Comparison of ENCODE assay signal across 25 cellular contexts in the genomic region with DNA sequence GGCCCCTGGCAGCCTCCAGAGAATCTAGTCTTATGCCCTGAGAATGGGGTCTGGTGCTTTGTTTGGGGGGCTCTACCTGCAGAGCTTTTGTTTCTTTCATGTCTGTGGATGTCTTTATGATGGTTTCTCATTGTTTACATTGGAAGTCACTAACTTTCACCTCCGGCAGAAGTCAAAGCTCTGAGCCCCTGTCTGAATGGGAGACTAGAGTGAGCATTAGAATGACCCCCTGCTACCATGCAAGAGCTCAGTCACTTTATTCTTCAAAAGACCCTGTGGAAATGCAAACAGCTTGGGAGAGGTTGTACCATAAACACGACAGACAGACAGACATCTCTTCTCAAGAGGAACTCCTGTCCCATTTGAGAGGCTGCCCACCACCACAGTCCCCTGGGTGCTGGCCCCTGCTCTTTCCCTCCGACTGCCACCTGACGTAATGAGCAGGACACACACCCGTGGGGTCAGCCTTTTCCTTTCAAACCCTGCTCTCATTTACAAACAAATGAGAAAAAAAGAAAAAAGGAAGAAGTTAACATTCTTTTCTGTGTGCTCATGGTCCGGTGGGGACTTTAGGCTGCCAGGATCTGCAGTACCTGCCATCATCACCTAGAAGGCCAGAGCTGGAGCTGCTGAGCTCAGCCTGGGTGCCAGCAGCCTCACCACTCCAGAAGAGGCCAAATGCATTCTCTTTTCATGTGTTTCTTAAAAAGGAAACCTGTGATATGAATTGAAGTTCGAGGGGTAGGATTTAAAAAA.
"Had no signal": no experiment of that assay in that cellular context is flagged by ENCODE, and none has a peak within 500 bp of the region (broad histone marks: within the 10 kb centered on the region; RNA-seq: fewer than 3 reads in every experiment).

No MANE protein-coding gene starts in this region.

- H3K27me3 ChIP-seq: breast epithelium, esophagus squamous epithelium, gastrocnemius medialis, right lobe of liver, testis, transverse colon had no signal

- H3K4me1 ChIP-seq: breast epithelium, gastrocnemius medialis, right lobe of liver, testis, transverse colon had no signal

- H3K27ac ChIP-seq: breast epithelium, epithelial cell of prostate, esophagus squamous epithelium, gastrocnemius medialis, right lobe of liver, testis, transverse colon had no signal

- H3K4me1 Mint-ChIP-seq: activated CD4-positive, alpha-beta memory T cell treated with anti-CD3 and anti-CD28 coated beads, Interleukin-2, amount 10 ng/mL, durations not matched to agents 7 days and 5 days; activated CD4-positive, alpha-beta T cell treated with anti-CD3 and anti-CD28 coated beads, Interleukin-2, amount 10 ng/mL, durations not matched to agents 7 days and 5 days; activated naive CD4-positive, alpha-beta T cell treated with anti-CD3 and anti-CD28 coated beads, Interleukin-2, amount 50 U/mL, for 24 hours; activated naive CD8-positive, alpha-beta T cell treated with anti-CD3 and anti-CD28 coated beads, Interleukin-2, amount 50 U/mL, for 24 hours; naive thymus-derived CD4-positive, alpha-beta T cell had no signal

- DNase-seq: activated CD4-positive, alpha-beta memory T cell treated with anti-CD3 and anti-CD28 coated beads, Interleukin-2, amount 10 ng/mL, durations not matched to agents 7 days and 5 days; activated CD4-positive, alpha-beta T cell treated with anti-CD3 and anti-CD28 coated beads for 1 hour; activated CD4-positive, alpha-beta T cell treated with anti-CD3 and anti-CD28 coated beads, Interleukin-2, amount 10 ng/mL, durations not matched to agents 7 days and 5 days; activated CD8-positive, alpha-beta memory T cell treated with anti-CD3 and anti-CD28 coated beads, Interleukin-2, amount 50 U/mL, for 48 hours; activated naive CD8-positive, alpha-beta T cell treated with anti-CD3 and anti-CD28 coated beads, Interleukin-2, amount 50 U/mL, for 24 hours; activated T-cell treated with anti-CD3 and anti-CD28 coated beads, Interleukin-2, amount 50 U/mL, for 48 hours; amygdala; central memory CD4-positive, alpha-beta T cell; esophagus squamous epithelium; gastrocnemius medialis; glutamatergic neuron; left cardiac atrium; left ventricle myocardium superior; naive thymus-derived CD4-positive, alpha-beta T cell; right lobe of liver; stimulated activated CD4-positive, alpha-beta T cell treated with anti-CD3 and anti-CD28 coated beads, Interleukin-2, amount 100 ng/mL, for 48 hours; stimulated activated naive CD8-positive, alpha-beta T cell treated with anti-CD3 and anti-CD28 coated beads, Interleukin-15, Interleukin-2, amounts not matched to agents 100 U/mL and 50 U/mL, for 24 hours; T-helper 2 cell; testis; transverse colon had no signal

- H3K9me3 Mint-ChIP-seq: activated CD4-positive, alpha-beta memory T cell treated with anti-CD3 and anti-CD28 coated beads, Interleukin-2, amount 10 ng/mL, durations not matched to agents 7 days and 5 days; activated CD4-positive, alpha-beta T cell treated with anti-CD3 and anti-CD28 coated beads, Interleukin-2, amount 10 ng/mL, durations not matched to agents 7 days and 5 days; activated naive CD4-positive, alpha-beta T cell treated with anti-CD3 and anti-CD28 coated beads, Interleukin-2, amount 50 U/mL, for 24 hours; activated naive CD8-positive, alpha-beta T cell treated with anti-CD3 and anti-CD28 coated beads, Interleukin-2, amount 50 U/mL, for 24 hours; activated T-helper 2 cell treated with anti-CD3 and anti-CD28 coated beads, Interferon-gamma antibody, Interleukin-2, Interleukin-4, amounts not matched to agents 10 μg/mL and 5 μg/mL and 100 μg/mL, durations not matched to agents 14 hours and 24 hours and 36 hours; mesothelial cell of epicardium had no signal

- H3K36me3 ChIP-seq: breast epithelium, esophagus squamous epithelium, gastrocnemius medialis, right lobe of liver, transverse colon had no signal

- H3K27ac Mint-ChIP-seq: activated CD4-positive, alpha-beta memory T cell treated with anti-CD3 and anti-CD28 coated beads, Interleukin-2, amount 10 ng/mL, durations not matched to agents 7 days and 5 days; activated CD4-positive, alpha-beta T cell treated with anti-CD3 and anti-CD28 coated beads, Interleukin-2, amount 10 ng/mL, durations not matched to agents 7 days and 5 days; activated naive CD4-positive, alpha-beta T cell treated with anti-CD3 and anti-CD28 coated beads, Interleukin-2, amount 50 U/mL, for 24 hours; activated naive CD8-positive, alpha-beta T cell treated with anti-CD3 and anti-CD28 coated beads, Interleukin-2, amount 50 U/mL, for 24 hours; activated T-helper 2 cell treated with anti-CD3 and anti-CD28 coated beads, Interferon-gamma antibody, Interleukin-2, Interleukin-4, amounts not matched to agents 10 μg/mL and 5 μg/mL and 100 μg/mL, durations not matched to agents 14 hours and 24 hours and 36 hours; mesothelial cell of epicardium; naive thymus-derived CD4-positive, alpha-beta T cell had no signal

- H3K36me3 Mint-ChIP-seq: activated naive CD4-positive, alpha-beta T cell treated with anti-CD3 and anti-CD28 coated beads, Interleukin-2, amount 50 U/mL, for 24 hours; mesothelial cell of epicardium; naive thymus-derived CD4-positive, alpha-beta T cell had no signal

- H3K27me3 Mint-ChIP-seq: activated CD4-positive, alpha-beta memory T cell treated with anti-CD3 and anti-CD28 coated beads, Interleukin-2, amount 10 ng/mL, durations not matched to agents 7 days and 5 days; activated CD4-positive, alpha-beta T cell treated with anti-CD3 and anti-CD28 coated beads, Interleukin-2, amount 10 ng/mL, durations not matched to agents 7 days and 5 days; activated naive CD4-positive, alpha-beta T cell treated with anti-CD3 and anti-CD28 coated beads, Interleukin-2, amount 50 U/mL, for 24 hours; activated naive CD8-positive, alpha-beta T cell treated with anti-CD3 and anti-CD28 coated beads, Interleukin-2, amount 50 U/mL, for 24 hours had no signal

- ATAC-seq: activated naive CD8-positive, alpha-beta T cell treated with anti-CD3 and anti-CD28 coated beads, Interleukin-2, amount 50 U/mL, for 24 hours; gastrocnemius medialis; left cardiac atrium; left ventricle myocardium superior; naive thymus-derived CD4-positive, alpha-beta T cell; right lobe of liver; stimulated activated naive CD8-positive, alpha-beta T cell treated with anti-CD3 and anti-CD28 coated beads, Interleukin-15, Interleukin-2, amounts not matched to agents 100 U/mL and 50 U/mL, for 24 hours had no signal

- H3K4me3 ChIP-seq: breast epithelium, esophagus squamous epithelium, gastrocnemius medialis, right lobe of liver, testis, transverse colon had no signal

- H3K9me3 ChIP-seq: breast epithelium, esophagus squamous epithelium, gastrocnemius medialis, right lobe of liver, testis, transverse colon had no signal

- H3K4me3 Mint-ChIP-seq: activated CD4-positive, alpha-beta memory T cell treated with anti-CD3 and anti-CD28 coated beads, Interleukin-2, amount 10 ng/mL, durations not matched to agents 7 days and 5 days; activated CD4-positive, alpha-beta T cell treated with anti-CD3 and anti-CD28 coated beads, Interleukin-2, amount 10 ng/mL, durations not matched to agents 7 days and 5 days; activated naive CD4-positive, alpha-beta T cell treated with anti-CD3 and anti-CD28 coated beads, Interleukin-2, amount 50 U/mL, for 24 hours; activated naive CD8-positive, alpha-beta T cell treated with anti-CD3 and anti-CD28 coated beads, Interleukin-2, amount 50 U/mL, for 24 hours; mesothelial cell of epicardium; naive thymus-derived CD4-positive, alpha-beta T cell had no signal
